In genomic region chr9:88197016-88197415, GRCh38 we compare ENCODE assay signal across 2 cellular contexts.
TF ChIP-seq lines count a peak whose summit lies in the region.

No MANE protein-coding gene starts in this region.

TF ChIP-seq in A549, 52 proteins besides CTCF, POLR2A, EP300 and RAD21:
- TF ChIP-seq NPAS2 (CRISPR knock-in tag; IDR thresholded peaks at IDR 0.05; ENCODE audit: borderline replicate concordance), result no peak
- no peak for TF ChIP-seq CHD4 (IDR thresholded peaks at IDR 0.05; ENCODE audit: borderline replicate concordance)
- no peak for TF ChIP-seq SMC3 (IDR thresholded peaks at IDR 0.05)
- TF ChIP-seq POLR2AphosphoS2 (conservative IDR thresholded peaks at IDR 0.05; ENCODE audit: low read length), result no peak
- TF ChIP-seq EHF (CRISPR knock-in tag; IDR thresholded peaks at IDR 0.05), result no peak
- no peak for TF ChIP-seq ESRRA (IDR thresholded peaks at IDR 0.05; ENCODE audit: borderline replicate concordance, low read length)
- no peak for TF ChIP-seq PBX3 (IDR thresholded peaks at IDR 0.05)
- no peak for TF ChIP-seq CEBPB (IDR thresholded peaks at IDR 0.05)
- no peak for TF ChIP-seq HEYL (CRISPR knock-in tag; IDR thresholded peaks at IDR 0.05)
- no peak for TF ChIP-seq RNF2 (IDR thresholded peaks at IDR 0.05; ENCODE audit: borderline replicate concordance, low read depth)
- no peak for TF ChIP-seq TFCP2L1 (CRISPR knock-in tag; IDR thresholded peaks at IDR 0.05)
- TF ChIP-seq, protein P1, sequence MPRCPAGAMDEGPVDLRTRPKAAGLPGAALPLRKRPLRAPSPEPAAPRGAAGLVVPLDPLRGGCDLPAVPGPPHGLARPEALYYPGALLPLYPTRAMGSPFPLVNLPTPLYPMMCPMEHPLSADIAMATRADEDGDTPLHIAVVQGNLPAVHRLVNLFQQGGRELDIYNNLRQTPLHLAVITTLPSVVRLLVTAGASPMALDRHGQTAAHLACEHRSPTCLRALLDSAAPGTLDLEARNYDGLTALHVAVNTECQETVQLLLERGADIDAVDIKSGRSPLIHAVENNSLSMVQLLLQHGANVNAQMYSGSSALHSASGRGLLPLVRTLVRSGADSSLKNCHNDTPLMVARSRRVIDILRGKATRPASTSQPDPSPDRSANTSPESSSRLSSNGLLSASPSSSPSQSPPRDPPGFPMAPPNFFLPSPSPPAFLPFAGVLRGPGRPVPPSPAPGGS (IDR thresholded peaks at IDR 0.05), result no peak
- TF ChIP-seq BHLHE40 (IDR thresholded peaks at IDR 0.05; ENCODE audit: low read depth, low read length), result no peak
- TF ChIP-seq JUN (IDR thresholded peaks at IDR 0.05), result no peak
- TF ChIP-seq CBX8 (IDR thresholded peaks at IDR 0.05), result no peak
- no peak for TF ChIP-seq CBX2 (IDR thresholded peaks at IDR 0.05; ENCODE audit: borderline replicate concordance, low read depth)

TF ChIP-seq in HCT116, 20 proteins besides CTCF, POLR2A, EP300 and RAD21:
- TF ChIP-seq REST (IDR thresholded peaks at IDR 0.05; ENCODE audit: low read depth), result no peak
- TF ChIP-seq EZH2phosphoT487 (IDR thresholded peaks at IDR 0.05; ENCODE audit: borderline replicate concordance), result no peak
- no peak for TF ChIP-seq CEBPB (IDR thresholded peaks at IDR 0.05; ENCODE audit: low read depth)
- TF ChIP-seq ZNF274 (IDR thresholded peaks at IDR 0.05; ENCODE audit: low read depth, low read length), result no peak
- TF ChIP-seq SRF (IDR thresholded peaks at IDR 0.05; ENCODE audit: low read depth), result no peak
- TF ChIP-seq EZH2 (IDR thresholded peaks at IDR 0.05), result no peak
- TF ChIP-seq ZFX (IDR thresholded peaks at IDR 0.05), result no peak
- no peak for TF ChIP-seq ELF1 (IDR thresholded peaks at IDR 0.05; ENCODE audit: borderline replicate concordance, low read depth)
- TF ChIP-seq ZBTB33 (IDR thresholded peaks at IDR 0.05; ENCODE audit: extremely low read depth, insufficient replicate concordance, low read length), result no peak
- no peak for TF ChIP-seq JUND (IDR thresholded peaks at IDR 0.05)
- TF ChIP-seq MAX (IDR thresholded peaks at IDR 0.05), result no peak
- TF ChIP-seq EGR1 (IDR thresholded peaks at IDR 0.05; ENCODE audit: low read depth), result no peak
- TF ChIP-seq SIN3A (IDR thresholded peaks at IDR 0.05; ENCODE audit: low read depth), result no peak
- no peak for TF ChIP-seq TCF7L2 (IDR thresholded peaks at IDR 0.05; ENCODE audit: borderline replicate concordance, extremely low read depth, insufficient read depth, insufficient read length)
- no peak for TF ChIP-seq POLR2AphosphoS5 (IDR thresholded peaks at IDR 0.05; ENCODE audit: low read depth, low read length)
- TF ChIP-seq FOSL1 (IDR thresholded peaks at IDR 0.05; ENCODE audit: low read depth), result no peak
- no peak for TF ChIP-seq CBX3 (IDR thresholded peaks at IDR 0.05; ENCODE audit: low read depth)
TF ChIP-seq in HCT116: peak in this region for 0.
